Comparison of ENCODE assay signal across 31 cellular contexts in the genomic region with DNA sequence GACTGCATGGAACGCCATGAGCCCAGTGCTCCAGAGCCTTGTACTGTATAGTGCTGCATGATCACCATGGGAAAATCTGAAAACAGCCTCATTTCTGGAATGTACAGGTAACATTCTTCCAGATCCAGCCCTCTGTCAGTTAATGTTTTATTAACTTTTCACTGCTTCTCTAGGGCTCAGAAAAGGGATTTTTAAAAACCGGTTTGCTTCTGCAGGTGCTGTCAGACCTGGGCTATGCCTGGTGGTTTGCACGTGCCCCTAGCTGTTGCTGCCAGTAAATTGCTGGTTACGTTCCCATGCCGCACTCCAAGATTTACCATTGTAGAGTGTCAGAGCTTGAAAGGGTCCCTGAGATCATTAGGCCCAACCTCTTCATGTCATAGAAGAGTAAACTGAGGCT.
"Had no signal": no experiment of that assay in that cellular context is flagged by ENCODE, and none has a peak within 500 bp of the region (broad histone marks: within the 10 kb centered on the region; RNA-seq: fewer than 3 reads in every experiment).

No MANE protein-coding gene starts in this region.

- H3K4me1 Mint-ChIP-seq: activated B cell treated with CpG ODN at 0.5 μM for 24 hours had no signal

- H3K9me3 Mint-ChIP-seq: activated B cell treated with CpG ODN at 0.5 μM for 24 hours; activated CD4-positive, alpha-beta memory T cell treated with anti-CD3 and anti-CD28 coated beads for 36 hours; activated naive CD4-positive, alpha-beta T cell treated with anti-CD3 and anti-CD28 coated beads, Interleukin-2, amount 50 U/mL, for 24 hours; activated T-cell treated with anti-CD3 and anti-CD28 coated beads, Interleukin-2, amount 50 U/mL, for 4 hours; activated T-helper 1 cell treated with anti-CD3 and anti-CD28 coated beads, Interleukin-12 subunit alpha, Interleukin-12 subunit beta, Interleukin-2, Interleukin-4 antibody, amounts not matched to agents 30 ng/mL and 10 ng/mL and 1 ng/mL, durations not matched to agents 14 hours and 24 hours and 36 hours; T-cell had no signal

- H3K27me3 Mint-ChIP-seq: activated B cell treated with CpG ODN at 0.5 μM for 24 hours; activated CD4-positive, alpha-beta memory T cell treated with anti-CD3 and anti-CD28 coated beads for 36 hours; activated naive CD4-positive, alpha-beta T cell treated with anti-CD3 and anti-CD28 coated beads, Interleukin-2, amount 50 U/mL, for 24 hours; T-cell; T-helper 17 cell had no signal

- DNase-seq: activated B cell treated with CpG ODN at 0.5 μM for 24 hours; activated CD4-positive, alpha-beta memory T cell treated with anti-CD3 and anti-CD28 coated beads for 36 hours; activated CD4-positive, alpha-beta T cell treated with anti-CD3 and anti-CD28 coated beads for 4 hours; activated CD4-positive, alpha-beta T cell treated with anti-CD3 and anti-CD28 coated beads, Interleukin-2, amount 50 U/mL, for 1 hour; activated CD4-positive, CD25-positive, alpha-beta regulatory T cell treated with anti-CD3 and anti-CD28 coated beads, Interleukin-2, amount 50 U/mL, for 72 hours; activated T-cell treated with anti-CD3 and anti-CD28 coated beads, Interleukin-2, amount 50 U/mL, for 4 hours; anterior cingulate cortex; brain microvascular endothelial cell; central memory CD4-positive, alpha-beta T cell; NCI-H1092 treated with DMSO at 0.1 percent for 48 hours; NCI-H1417; NCI-H146; NCI-H187; NCI-H2029 treated with DMSO at 0.1 percent for 48 hours; NCI-H2107; NCI-H2171; NCI-H510A; NCI-H526; NCI-H748 treated with DMSO at 0.1 percent for 48 hours; NK-92 treated with Interleukin-12 subunit alpha and Interleukin-12 subunit beta, amount 100 ng/mL, for 24 hours; PC-3; Peyer's patch; RPMI8226; SHP77 treated with DMSO at 0.1 percent for 48 hours; T-cell; T-helper 17 cell; T-helper 9 cell had no signal

- ATAC-seq: activated T-cell treated with anti-CD3 and anti-CD28 coated beads, Interleukin-2, amount 50 U/mL, for 4 hours; PC-3; SK-N-SH treated with all-trans-retinoic acid at 6 μM for 48 hours; T-cell; T-helper 17 cell had no signal

- H3K27ac ChIP-seq: brain microvascular endothelial cell, Peyer's patch, VCaP had no signal

- H3K9me3 ChIP-seq: Peyer's patch had no signal

- H3K4me1 ChIP-seq: Peyer's patch had no signal

- H3K27ac Mint-ChIP-seq: activated B cell treated with CpG ODN at 0.5 μM for 24 hours; activated CD4-positive, alpha-beta memory T cell treated with anti-CD3 and anti-CD28 coated beads for 36 hours; activated T-helper 1 cell treated with anti-CD3 and anti-CD28 coated beads, Interleukin-12 subunit alpha, Interleukin-12 subunit beta, Interleukin-2, Interleukin-4 antibody, amounts not matched to agents 30 ng/mL and 10 ng/mL and 1 ng/mL, durations not matched to agents 14 hours and 24 hours and 36 hours had no signal

- H3K4me3 ChIP-seq: Peyer's patch had no signal

- H3K27me3 ChIP-seq: brain microvascular endothelial cell, Peyer's patch had no signal

- H3K4me3 Mint-ChIP-seq: activated B cell treated with CpG ODN at 0.5 μM for 24 hours; activated CD4-positive, alpha-beta memory T cell treated with anti-CD3 and anti-CD28 coated beads for 36 hours; activated naive CD4-positive, alpha-beta T cell treated with anti-CD3 and anti-CD28 coated beads, Interleukin-2, amount 50 U/mL, for 24 hours; activated T-cell treated with anti-CD3 and anti-CD28 coated beads, Interleukin-2, amount 50 U/mL, for 4 hours; activated T-helper 1 cell treated with anti-CD3 and anti-CD28 coated beads, Interleukin-12 subunit alpha, Interleukin-12 subunit beta, Interleukin-2, Interleukin-4 antibody, amounts not matched to agents 30 ng/mL and 10 ng/mL and 1 ng/mL, durations not matched to agents 14 hours and 24 hours and 36 hours; T-cell; T-helper 17 cell had no signal
